Comparison of ENCODE assay signal across 17 cellular contexts in genomic region chr1:145188869-145189606, GRCh38. TPM values are rescaled to one million over a fixed set of nuclear protein-coding genes. Genes with fewer than 3 reads are reported as not detected.
A peak's percentile ranks its signal among the peaks of the same experiment; 100 is the strongest.
DNase-seq lines count a peak whose midpoint lies in the region; ATAC-seq and TF ChIP-seq lines count a peak whose summit lies in the region.
"Not testable (repeated sequence)": the region's sequence is repeated elsewhere in the genome, so short reads cannot be mapped to it uniquely, and the experiment has no call there.
"Had no signal": no experiment of that assay in that cellular context is flagged by ENCODE, and none has a peak within 500 bp of the region (broad histone marks: within the 10 kb centered on the region; RNA-seq: fewer than 3 reads in every experiment).

No MANE protein-coding gene starts in this region.

- H3K36me3 ChIP-seq in Caco-2 (ENCODE audit: control insufficient read depth, insufficient read depth, low read length) = not testable (repeated sequence)

- not testable (repeated sequence) for H3K27me3 ChIP-seq in Caco-2 (replicated peaks; ENCODE audit: control insufficient read depth, insufficient read depth, low read length)

- CTCF ChIA-PET in Caco-2 (lab: Charles Lee); activated B cell treated with CpG ODN at 0.5 μM for 24 hours (lab: Charles Lee): not testable (repeated sequence)

- intact Hi-C loops in Caco-2 (cut with micrococcal nuclease; ENCODE audit: unreplicated experiment); activated B cell treated with CpG ODN at 0.5 μM for 24 hours (cut with micrococcal nuclease); natural killer cell (cut with micrococcal nuclease): not testable (repeated sequence)

- H3K27ac Mint-ChIP-seq in Caco-2 (ENCODE audit: unreplicated experiment) (peak overlapping the region; percentile 89), natural killer cell (peak overlapping the region; percentile 61 to 67)
- not testable (repeated sequence) for H3K27ac Mint-ChIP-seq in activated B cell treated with CpG ODN at 0.5 μM for 24 hours; activated T-helper 17 cell treated with anti-CD3 and anti-CD28 coated beads, Interleukin-2, amount 50 U/mL, for 72 hours
- H3K27ac Mint-ChIP-seq in central memory CD8-positive, alpha-beta T cell (ENCODE audit: low read depth) = peak overlapping the region; percentile 32
- peak overlapping the region; percentile 42 for H3K27ac Mint-ChIP-seq in stimulated activated naive CD8-positive, alpha-beta T cell treated with anti-CD3 and anti-CD28 coated beads, Interleukin-15, Interleukin-2, amounts not matched to agents 100 ng/mL and 50 ng/mL, for 24 hours

- not testable (repeated sequence) for H3K27me3 Mint-ChIP-seq in Caco-2 (ENCODE audit: insufficient read depth, unreplicated experiment); activated B cell treated with CpG ODN at 0.5 μM for 24 hours; activated T-helper 17 cell treated with anti-CD3 and anti-CD28 coated beads, Interleukin-2, amount 50 U/mL, for 72 hours; central memory CD8-positive, alpha-beta T cell; natural killer cell (ENCODE audit: low read depth in 2 of 2); stimulated activated naive CD8-positive, alpha-beta T cell treated with anti-CD3 and anti-CD28 coated beads, Interleukin-15, Interleukin-2, amounts not matched to agents 100 ng/mL and 50 ng/mL, for 24 hours

- TF ChIP-seq CTCF in Caco-2 (IDR thresholded peaks at IDR 0.05; ENCODE audit: insufficient read depth in 1 of 2, low read depth in 1 of 2, low read length in 1 of 2, severe bottlenecking in 1 of 2, unreplicated experiment in 1 of 2); activated B cell treated with CpG ODN at 0.5 μM for 24 hours (IDR thresholded peaks at IDR 0.05); natural killer cell (IDR thresholded peaks at IDR 0.05): not testable (repeated sequence)

- ATAC-seq in activated B cell treated with CpG ODN at 0.5 μM for 24 hours (ENCODE audit: low read depth) (peak; percentile 73), natural killer cell (peak in 1 of 3 donors; percentile 32)
- ATAC-seq in activated T-helper 17 cell treated with anti-CD3 and anti-CD28 coated beads, Interleukin-2, amount 50 U/mL, for 72 hours (replicated peaks) = not testable (repeated sequence)
- peak; percentile 31 for ATAC-seq in central memory CD8-positive, alpha-beta T cell (replicated peaks; ENCODE audit: extremely low read depth, poor library complexity, severe bottlenecking)

- not testable (repeated sequence) for BruUV-seq in Caco-2 (replicated peaks; lab: Mats Ljungman, UMichigan)

- H3K4me1 ChIP-seq in Caco-2 = not testable (repeated sequence)

- DNase-seq in Caco-2 = peak; percentile 66 to 80
- peak; percentile 2 for DNase-seq in NCI-H69 (lab: John Stamatoyannopoulos, UW)
- DNase-seq in activated B cell treated with CpG ODN at 0.5 μM for 24 hours; central memory CD8-positive, alpha-beta T cell (ENCODE audit: low spot score in 2 of 2); natural killer cell: not testable (repeated sequence)
- peak; percentile 46 for DNase-seq in islet precursor cell

- H3K36me3 Mint-ChIP-seq in Caco-2 (ENCODE audit: insufficient read depth, unreplicated experiment); activated B cell treated with CpG ODN at 0.5 μM for 24 hours (ENCODE audit: low read depth); activated T-helper 17 cell treated with anti-CD3 and anti-CD28 coated beads, Interleukin-2, amount 50 U/mL, for 72 hours (ENCODE audit: low read depth); central memory CD8-positive, alpha-beta T cell (ENCODE audit: insufficient read depth); natural killer cell; stimulated activated naive CD8-positive, alpha-beta T cell treated with anti-CD3 and anti-CD28 coated beads, Interleukin-15, Interleukin-2, amounts not matched to agents 100 ng/mL and 50 ng/mL, for 24 hours (ENCODE audit: low read depth): not testable (repeated sequence)

- not testable (repeated sequence) for H3K9me3 Mint-ChIP-seq in Caco-2 (ENCODE audit: unreplicated experiment); activated B cell treated with CpG ODN at 0.5 μM for 24 hours; activated T-helper 17 cell treated with anti-CD3 and anti-CD28 coated beads, Interleukin-2, amount 50 U/mL, for 72 hours; central memory CD8-positive, alpha-beta T cell; natural killer cell; stimulated activated naive CD8-positive, alpha-beta T cell treated with anti-CD3 and anti-CD28 coated beads, Interleukin-15, Interleukin-2, amounts not matched to agents 100 ng/mL and 50 ng/mL, for 24 hours

- not testable (repeated sequence) for H3K4me1 Mint-ChIP-seq in Caco-2 (ENCODE audit: low read depth, unreplicated experiment); activated B cell treated with CpG ODN at 0.5 μM for 24 hours; activated T-helper 17 cell treated with anti-CD3 and anti-CD28 coated beads, Interleukin-2, amount 50 U/mL, for 72 hours; central memory CD8-positive, alpha-beta T cell; natural killer cell; stimulated activated naive CD8-positive, alpha-beta T cell treated with anti-CD3 and anti-CD28 coated beads, Interleukin-15, Interleukin-2, amounts not matched to agents 100 ng/mL and 50 ng/mL, for 24 hours (ENCODE audit: low read depth)

- not testable (repeated sequence) for H3K4me3 ChIP-seq in Caco-2 (ENCODE audit: low read depth, low read length)

- H3K9me3 ChIP-seq in Caco-2 = not testable (repeated sequence)

- POLR2A ChIA-PET in Caco-2 (lab: Charles Lee); activated B cell treated with CpG ODN at 0.5 μM for 24 hours (lab: Charles Lee): not testable (repeated sequence)

- H3K4me3 Mint-ChIP-seq in Caco-2 (ENCODE audit: unreplicated experiment) (peak overlapping the region; percentile 69), activated B cell treated with CpG ODN at 0.5 μM for 24 hours (peak overlapping the region; percentile 48), natural killer cell (peak overlapping the region; percentile 35)
- H3K4me3 Mint-ChIP-seq in activated T-helper 17 cell treated with anti-CD3 and anti-CD28 coated beads, Interleukin-2, amount 50 U/mL, for 72 hours = peak overlapping the region; percentile 64
- H3K4me3 Mint-ChIP-seq in central memory CD8-positive, alpha-beta T cell = not testable (repeated sequence)
- H3K4me3 Mint-ChIP-seq in stimulated activated naive CD8-positive, alpha-beta T cell treated with anti-CD3 and anti-CD28 coated beads, Interleukin-15, Interleukin-2, amounts not matched to agents 100 ng/mL and 50 ng/mL, for 24 hours = peak overlapping the region; percentile 42

RNA-seq across cellular contexts. Expression of gene PPIAL4D, which starts 52.9 kb away (rescaled TPM):
- total RNA-seq in Caco-2 (2022) (not detected in 2 replicates), activated B cell treated with CpG ODN at 0.5 μM for 24 hours (not detected in 2 replicates), natural killer cell (not detected)
- not detected for total RNA-seq in activated T-helper 17 cell treated with anti-CD3 and anti-CD28 coated beads, Interleukin-2, amount 50 U/mL, for 72 hours
- total RNA-seq: aorta, esophagus muscularis mucosa, glomerular endothelial cell, liver, omental fat pad, right atrium auricular region, SJSA1, testis, WTC11 had no signal
